ENCODE assay signal across 12 cellular contexts in the genomic region with DNA sequence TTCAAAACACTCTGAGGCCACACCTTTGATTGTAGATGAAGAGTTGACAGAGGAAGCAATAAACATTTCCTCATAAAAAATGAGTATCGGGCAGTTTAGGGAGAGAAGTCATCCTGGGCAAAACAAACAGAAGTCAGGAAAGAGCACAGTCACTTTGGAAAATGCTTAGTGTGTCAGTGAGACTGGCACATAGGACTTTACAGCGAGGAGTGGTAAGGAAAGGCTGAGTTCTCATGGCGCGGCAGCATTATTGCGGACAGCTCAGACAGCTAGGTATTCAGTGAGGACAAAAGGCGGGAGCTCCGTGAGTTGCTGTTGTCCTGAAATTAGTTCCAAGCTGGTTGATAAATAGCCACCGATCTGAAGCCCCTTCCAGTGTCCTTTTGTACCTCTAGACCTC.
"Had no signal": no experiment of that assay in that cellular context is flagged by ENCODE, and none has a peak within 500 bp of the region (broad histone marks: within the 10 kb centered on the region; RNA-seq: fewer than 3 reads in every experiment).

No MANE protein-coding gene starts in this region.

- ATAC-seq: gastroesophageal sphincter, left cardiac atrium, lower lobe of right lung, sciatic nerve had no signal

- H3K36me3 Mint-ChIP-seq: activated naive CD8-positive, alpha-beta T cell treated with anti-CD3 and anti-CD28 coated beads, Interleukin-2, amount 10 ng/mL, durations not matched to agents 7 days and 5 days had no signal

- H3K36me3 ChIP-seq: gastroesophageal sphincter, lower lobe of right lung, spleen, stomach, thoracic aorta had no signal

- H3K27ac Mint-ChIP-seq: activated naive CD8-positive, alpha-beta T cell treated with anti-CD3 and anti-CD28 coated beads, Interleukin-2, amount 10 ng/mL, durations not matched to agents 7 days and 5 days; activated T-helper 1 cell treated with anti-CD3 and anti-CD28 coated beads, Interleukin-12 subunit alpha, Interleukin-12 subunit beta, Interleukin-2, Interleukin-4 antibody, amounts not matched to agents 30 ng/mL and 10 ng/mL and 1 ng/mL, durations not matched to agents 14 hours and 24 hours and 36 hours; nephron progenitor cell had no signal

- H3K4me3 Mint-ChIP-seq: activated naive CD8-positive, alpha-beta T cell treated with anti-CD3 and anti-CD28 coated beads, Interleukin-2, amount 10 ng/mL, durations not matched to agents 7 days and 5 days; activated T-helper 1 cell treated with anti-CD3 and anti-CD28 coated beads, Interleukin-12 subunit alpha, Interleukin-12 subunit beta, Interleukin-2, Interleukin-4 antibody, amounts not matched to agents 30 ng/mL and 10 ng/mL and 1 ng/mL, durations not matched to agents 14 hours and 24 hours and 36 hours; nephron progenitor cell had no signal

- DNase-seq: activated CD4-positive, alpha-beta T cell treated with anti-CD3 and anti-CD28 coated beads, Interleukin-2, amount 50 U/mL, for 1 hour; activated naive CD8-positive, alpha-beta T cell treated with anti-CD3 and anti-CD28 coated beads, Interleukin-2, amount 10 ng/mL, durations not matched to agents 7 days and 5 days; erythroblast; left cardiac atrium; lower lobe of right lung; nephron progenitor cell; spleen; stomach had no signal

- H3K9me3 ChIP-seq: gastroesophageal sphincter, lower lobe of right lung, spleen, stomach, thoracic aorta had no signal

- H3K4me3 ChIP-seq: gastroesophageal sphincter, lower lobe of right lung, spleen, stomach, thoracic aorta had no signal

- H3K27ac ChIP-seq: gastroesophageal sphincter, lower lobe of right lung, spleen, stomach, thoracic aorta had no signal

- H3K27me3 ChIP-seq: gastroesophageal sphincter, spleen had no signal

- H3K4me1 Mint-ChIP-seq: activated naive CD8-positive, alpha-beta T cell treated with anti-CD3 and anti-CD28 coated beads, Interleukin-2, amount 10 ng/mL, durations not matched to agents 7 days and 5 days had no signal

- H3K9me3 Mint-ChIP-seq: activated naive CD8-positive, alpha-beta T cell treated with anti-CD3 and anti-CD28 coated beads, Interleukin-2, amount 10 ng/mL, durations not matched to agents 7 days and 5 days; activated T-helper 1 cell treated with anti-CD3 and anti-CD28 coated beads, Interleukin-12 subunit alpha, Interleukin-12 subunit beta, Interleukin-2, Interleukin-4 antibody, amounts not matched to agents 30 ng/mL and 10 ng/mL and 1 ng/mL, durations not matched to agents 14 hours and 24 hours and 36 hours; nephron progenitor cell had no signal

- H3K4me1 ChIP-seq: gastroesophageal sphincter, lower lobe of right lung, spleen, stomach had no signal
